In the genomic region with DNA sequence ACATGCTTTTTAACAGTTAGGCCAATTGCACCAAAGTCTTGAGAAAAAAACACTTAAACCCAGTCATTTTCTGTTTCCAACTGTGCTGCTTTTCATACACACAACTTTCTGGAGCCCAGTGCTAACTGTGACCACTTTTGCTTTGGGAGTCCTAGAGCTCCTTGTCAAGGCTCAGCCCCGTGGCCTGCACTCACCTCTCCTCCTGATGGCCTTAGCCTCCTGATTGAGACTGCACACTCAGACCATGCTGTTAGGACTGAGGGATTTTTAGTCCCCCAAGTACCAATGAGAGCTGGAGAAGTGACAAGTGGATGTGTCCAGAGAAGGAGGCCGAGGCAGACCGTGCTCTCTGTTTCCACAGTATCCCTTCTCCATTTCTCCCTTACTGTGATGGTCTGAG, we compare ENCODE assay signal across 1 cellular context.
TF ChIP-seq lines count a peak whose summit lies in the region.

No MANE protein-coding gene starts in this region.

TF ChIP-seq in SK-N-SH, 30 proteins besides CTCF, POLR2A, EP300 and RAD21 (continued from another document):
- TF ChIP-seq, protein P1, sequence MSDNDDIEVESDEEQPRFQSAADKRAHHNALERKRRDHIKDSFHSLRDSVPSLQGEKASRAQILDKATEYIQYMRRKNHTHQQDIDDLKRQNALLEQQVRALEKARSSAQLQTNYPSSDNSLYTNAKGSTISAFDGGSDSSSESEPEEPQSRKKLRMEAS (IDR thresholded peaks at IDR 0.05; ENCODE audit: low read depth) = no peak
- TF ChIP-seq FOSL2 (IDR thresholded peaks at IDR 0.05; ENCODE audit: borderline replicate concordance, low read depth) (no peak), ELF1 (IDR thresholded peaks at IDR 0.05) (no peak), FOXJ3 (CRISPR knock-in tag; IDR thresholded peaks at IDR 0.05) (no peak), MEF2A (IDR thresholded peaks at IDR 0.05; ENCODE audit: borderline replicate concordance, low read depth) (no peak)
- TF ChIP-seq, protein P2, sequence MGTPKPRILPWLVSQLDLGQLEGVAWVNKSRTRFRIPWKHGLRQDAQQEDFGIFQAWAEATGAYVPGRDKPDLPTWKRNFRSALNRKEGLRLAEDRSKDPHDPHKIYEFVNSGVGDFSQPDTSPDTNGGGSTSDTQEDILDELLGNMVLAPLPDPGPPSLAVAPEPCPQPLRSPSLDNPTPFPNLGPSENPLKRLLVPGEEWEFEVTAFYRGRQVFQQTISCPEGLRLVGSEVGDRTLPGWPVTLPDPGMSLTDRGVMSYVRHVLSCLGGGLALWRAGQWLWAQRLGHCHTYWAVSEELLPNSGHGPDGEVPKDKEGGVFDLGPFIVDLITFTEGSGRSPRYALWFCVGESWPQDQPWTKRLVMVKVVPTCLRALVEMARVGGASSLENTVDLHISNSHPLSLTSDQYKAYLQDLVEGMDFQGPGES (IDR thresholded peaks at IDR 0.05; ENCODE audit: low read depth, low read length) = no peak
